ENCODE assay signal across 1 cellular context in genomic region chr7:774161-775109, GRCh38.
TF ChIP-seq lines count a peak whose summit lies in the region.

No MANE protein-coding gene starts in this region.

TF ChIP-seq in endothelial cell of umbilical vein, 7 proteins besides CTCF, POLR2A, EP300 and RAD21 (continued from another document):
- no peak for TF ChIP-seq JUN (IDR thresholded peaks at IDR 0.05; ENCODE audit: borderline replicate concordance, insufficient read depth, insufficient read length, low read depth)
- TF ChIP-seq FOS (IDR thresholded peaks at IDR 0.05; ENCODE audit: borderline replicate concordance, insufficient read depth, low read length), result no peak
- TF ChIP-seq MYC (IDR thresholded peaks at IDR 0.05; ENCODE audit: low read depth, low read length), result no peak
- TF ChIP-seq, protein P1, sequence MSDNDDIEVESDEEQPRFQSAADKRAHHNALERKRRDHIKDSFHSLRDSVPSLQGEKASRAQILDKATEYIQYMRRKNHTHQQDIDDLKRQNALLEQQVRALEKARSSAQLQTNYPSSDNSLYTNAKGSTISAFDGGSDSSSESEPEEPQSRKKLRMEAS (IDR thresholded peaks at IDR 0.05; ENCODE audit: insufficient read depth, insufficient read length), result no peak
- TF ChIP-seq EZH2 (IDR thresholded peaks at IDR 0.05; ENCODE audit: borderline replicate concordance, low read depth, low read length, severe bottlenecking), result no peak
- TF ChIP-seq POLR2AphosphoS5 (IDR thresholded peaks at IDR 0.05; ENCODE audit: insufficient read depth, low read depth, low read length), result peak; percentile 17
